In the genomic region with DNA sequence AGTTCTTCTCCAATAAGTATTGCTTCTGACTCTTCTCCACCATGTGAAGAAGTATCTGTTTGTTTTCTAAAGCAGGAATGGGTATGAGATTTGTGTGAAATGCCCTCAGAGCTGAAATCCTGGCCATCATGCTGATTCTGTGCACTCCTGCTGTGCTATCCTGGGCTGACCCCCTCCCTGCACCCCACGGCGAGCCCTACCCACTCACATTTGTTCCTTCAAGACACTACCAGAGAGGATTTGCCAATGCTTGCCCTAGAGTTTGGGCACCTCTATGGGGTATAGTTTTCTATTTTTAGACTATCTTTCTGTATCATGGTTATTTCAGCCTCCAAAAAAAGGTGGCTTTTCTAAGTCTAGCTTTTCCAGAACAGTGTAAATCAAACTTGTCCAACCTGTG, we compare ENCODE assay signal across 32 cellular contexts.
"Had no signal": no experiment of that assay in that cellular context is flagged by ENCODE, and none has a peak within 500 bp of the region (broad histone marks: within the 10 kb centered on the region; RNA-seq: fewer than 3 reads in every experiment).

No MANE protein-coding gene starts in this region.

- ATAC-seq: activated naive CD4-positive, alpha-beta T cell treated with anti-CD3 and anti-CD28 coated beads, Interleukin-2, amount 50 U/mL, for 72 hours; activated naive CD8-positive, alpha-beta T cell treated with anti-CD3 and anti-CD28 coated beads, Interleukin-2, amount 50 U/mL, for 24 hours; activated T-cell treated with anti-CD3 and anti-CD28 coated beads, Interleukin-2, amount 50 U/mL, for 4 hours; activated T-cell treated with anti-CD3 and anti-CD28 coated beads, Interleukin-2, amount 50 U/mL, for 72 hours; activated T-helper 17 cell treated with anti-CD3 and anti-CD28 coated beads, Interleukin-2, amount 50 U/mL, for 72 hours; body of pancreas had no signal

- H3K9me3 ChIP-seq: adrenal gland, ascending aorta, body of pancreas, breast epithelium had no signal

- H3K4me1 ChIP-seq: adrenal gland, ascending aorta, body of pancreas, breast epithelium had no signal

- DNase-seq: activated effector memory CD4-positive, alpha-beta T cell treated with anti-CD3 and anti-CD28 coated beads, Interleukin-2, amount 50 U/mL, for 16 hours; activated effector memory CD4-positive, alpha-beta T cell treated with Interleukin-2 at 50 U/mL for 16 hours; activated gamma-delta T cell; activated gamma-delta T cell treated with Interleukin-2 at 50 U/mL for 16 hours; activated naive CD4-positive, alpha-beta T cell; activated naive CD4-positive, alpha-beta T cell treated with anti-CD3 and anti-CD28 coated beads for 36 hours; activated naive CD4-positive, alpha-beta T cell treated with anti-CD3 and anti-CD28 coated beads, Interleukin-2, amount 10 ng/mL, durations not matched to agents 7 days and 5 days; activated naive CD4-positive, alpha-beta T cell treated with anti-CD3 and anti-CD28 coated beads, Interleukin-2, amount 50 U/mL, for 16 hours; activated naive CD4-positive, alpha-beta T cell treated with Interleukin-2 at 50 U/mL for 16 hours; activated naive CD8-positive, alpha-beta T cell treated with anti-CD3 and anti-CD28 coated beads for 36 hours; activated naive CD8-positive, alpha-beta T cell treated with anti-CD3 and anti-CD28 coated beads, Interleukin-2, amount 10 ng/mL, durations not matched to agents 7 days and 5 days; activated naive CD8-positive, alpha-beta T cell treated with anti-CD3 and anti-CD28 coated beads, Interleukin-2, amount 50 U/mL, for 24 hours; activated T-cell treated with anti-CD3 and anti-CD28 coated beads, Interleukin-2, amount 50 U/mL, for 1 hour; activated T-cell treated with anti-CD3 and anti-CD28 coated beads, Interleukin-2, amount 50 U/mL, for 24 hours; activated T-cell treated with anti-CD3 and anti-CD28 coated beads, Interleukin-2, amount 50 U/mL, for 4 hours; activated T-cell treated with anti-CD3 and anti-CD28 coated beads, Interleukin-2, amount 50 U/mL, for 48 hours; activated T-cell treated with anti-CD3 and anti-CD28 coated beads, Interleukin-2, amount 50 U/mL, for 72 hours; adrenal gland; amniotic stem cell; amygdala; anterior cingulate cortex; aorta; body of pancreas; brain microvascular endothelial cell; caudate nucleus; central memory CD4-positive, alpha-beta T cell; cerebellar nuclear complex had no signal

- H3K27ac ChIP-seq: adrenal gland, ascending aorta, body of pancreas, brain microvascular endothelial cell, breast epithelium, cardiac muscle cell had no signal

- H3K4me3 ChIP-seq: adrenal gland, ascending aorta, body of pancreas, breast epithelium, cardiac muscle cell had no signal

- H3K27me3 ChIP-seq: adrenal gland, ascending aorta, body of pancreas, brain microvascular endothelial cell, breast epithelium, cardiac muscle cell had no signal

- H3K36me3 ChIP-seq: adrenal gland, brain microvascular endothelial cell, breast epithelium, cardiac muscle cell had no signal
